9 cellular contexts compared by ENCODE assay signal in genomic region chr2:231228223-231228622, GRCh38. TPM values are rescaled to one million over a fixed set of nuclear protein-coding genes. Genes with fewer than 3 reads are reported as not detected.
DNase-seq lines count a peak whose midpoint lies in the region; ATAC-seq, FAIRE-seq and TF ChIP-seq lines count a peak whose summit lies in the region.
"Had no signal": no experiment of that assay in that cellular context is flagged by ENCODE, and none has a peak within 500 bp of the region (broad histone marks: within the 10 kb centered on the region; RNA-seq: fewer than 3 reads in every experiment).

No MANE protein-coding gene starts in this region.

- in situ Hi-C loops in Caki2 (cut with HindIII; ENCODE audit: low pct_unique_long_range_greater_than_20kb, low sequenced_read_pairs): no loop called here

- ATAC-seq in GM19455 (IDR thresholded peaks at IDR 0.05; ENCODE audit: unreplicated experiment) (peak; percentile 51), HG03196 (IDR thresholded peaks at IDR 0.05; ENCODE audit: unreplicated experiment) (peak; percentile 76), SK-N-SH treated with all-trans-retinoic acid at 6 μM for 48 hours (no peak)

- intact Hi-C loops in posterior cingulate gyrus (cut with DNase I): loop anchor here (5.0 to 10.0 kb wide), 2 partner anchors 69 to 123 kb away; no protein-coding TSS in a partner anchor

- FAIRE-seq in urothelium cell line (lab: Jason Lieb, UNC): no peak

- DNase-seq in Caki2 (ENCODE audit: low read depth): peak; percentile 48
- DNase-seq in ecto neural progenitor cell (ENCODE audit: low spot score): peak; percentile 52
- no peak for DNase-seq in urothelium cell line (ENCODE audit: low spot score)
- DNase-seq in NCI-H748 treated with DMSO at 0.1 percent for 48 hours (lab: John Stamatoyannopoulos, UW): no peak
- DNase-seq in posterior cingulate gyrus: no peak
- DNase-seq: SIG-M5 had no signal

TF ChIP-seq in SK-N-SH treated with all-trans-retinoic acid at 6 μM for 48 hours, 23 proteins besides CTCF, POLR2A, EP300 and RAD21:
- TF ChIP-seq OSR1 (CRISPR knock-in tag; IDR thresholded peaks at IDR 0.05) (no peak), PATZ1 (CRISPR knock-in tag; IDR thresholded peaks at IDR 0.05; ENCODE audit: borderline replicate concordance) (no peak), ESRRG (CRISPR knock-in tag; IDR thresholded peaks at IDR 0.05) (no peak), ZC3H10 (CRISPR knock-in tag; IDR thresholded peaks at IDR 0.05) (no peak), ISL1 (CRISPR knock-in tag; IDR thresholded peaks at IDR 0.05) (no peak), ZNF8 (CRISPR knock-in tag; IDR thresholded peaks at IDR 0.05) (no peak), CSDC2 (CRISPR knock-in tag; IDR thresholded peaks at IDR 0.05) (no peak), ZFP3 (CRISPR knock-in tag; IDR thresholded peaks at IDR 0.05) (no peak), ARNTL (CRISPR knock-in tag; IDR thresholded peaks at IDR 0.05; ENCODE audit: borderline replicate concordance, low read depth) (no peak)
- TF ChIP-seq, protein P1, sequence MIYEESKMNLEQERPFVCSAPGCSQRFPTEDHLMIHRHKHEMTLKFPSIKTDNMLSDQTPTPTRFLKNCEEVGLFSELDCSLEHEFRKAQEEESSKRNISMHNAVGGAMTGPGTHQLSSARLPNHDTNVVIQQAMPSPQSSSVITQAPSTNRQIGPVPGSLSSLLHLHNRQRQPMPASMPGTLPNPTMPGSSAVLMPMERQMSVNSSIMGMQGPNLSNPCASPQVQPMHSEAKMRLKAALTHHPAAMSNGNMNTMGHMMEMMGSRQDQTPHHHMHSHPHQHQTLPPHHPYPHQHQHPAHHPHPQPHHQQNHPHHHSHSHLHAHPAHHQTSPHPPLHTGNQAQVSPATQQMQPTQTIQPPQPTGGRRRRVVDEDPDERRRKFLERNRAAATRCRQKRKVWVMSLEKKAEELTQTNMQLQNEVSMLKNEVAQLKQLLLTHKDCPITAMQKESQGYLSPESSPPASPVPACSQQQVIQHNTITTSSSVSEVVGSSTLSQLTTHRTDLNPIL (CRISPR knock-in tag; IDR thresholded peaks at IDR 0.05; ENCODE audit: low read depth): no peak
TF ChIP-seq in SK-N-SH treated with all-trans-retinoic acid at 6 μM for 48 hours: peak in this region for 0.

RNA-seq across cellular contexts. Expression of gene ARMC9, which starts 29.8 kb away (rescaled TPM):
- total RNA-seq in Caki2 (2014; rRNA removed; shearing (Covaris generic); ENCODE audit: low replicate concordance): 39.4 and 39.8 TPM in 2 replicates

Comparison
In these comparisons a context has a peak if more than half of its experiments do, and no peak if none do; other contexts are left out.
1. DNase-seq: peak in Caki2 (single experiment) and ecto neural progenitor cell (single experiment); none in urothelium cell line (single experiment), NCI-H748 treated with DMSO at 0.1 percent for 48 hours (single experiment) and posterior cingulate gyrus (0 of 10).